ENCODE assay signal across 9 cellular contexts in genomic region chr5:100840364-100840763, GRCh38.
DNase-seq lines count a peak whose midpoint lies in the region; ATAC-seq and TF ChIP-seq lines count a peak whose summit lies in the region.
"Had no signal": no experiment of that assay in that cellular context is flagged by ENCODE, and none has a peak within 500 bp of the region (broad histone marks: within the 10 kb centered on the region; RNA-seq: fewer than 3 reads in every experiment).

No MANE protein-coding gene starts in this region.

- H3K27me3 Mint-ChIP-seq in activated naive CD4-positive, alpha-beta T cell treated with anti-CD3 and anti-CD28 coated beads, Interleukin-2, amount 10 ng/mL, durations not matched to agents 7 days and 5 days = no peaks in the 10 kb centered on the region
- H3K27me3 Mint-ChIP-seq in T-cell (no peaks in the 10 kb centered on the region), endothelial cell (ENCODE audit: unreplicated experiment) (no peaks in the 10 kb centered on the region)

- peak; percentile 26 for DNase-seq in activated naive CD4-positive, alpha-beta T cell treated with Interleukin-2 at 50 U/mL for 16 hours
- no peak for DNase-seq in activated naive CD4-positive, alpha-beta T cell treated with anti-CD3 and anti-CD28 coated beads, Interleukin-2, amount 10 ng/mL, durations not matched to agents 7 days and 5 days
- peak in 5 of 34 experiments; percentile 1 to 7 (median 5) for DNase-seq in T-cell
- peak; percentile 78 for DNase-seq in iris pigment epithelial cell (ENCODE audit: low read depth)
- no peak for DNase-seq in endothelial cell (ENCODE audit: low spot score)
- no peak for DNase-seq in uterus
- no peak for DNase-seq in DMS53 treated with DMSO at 0.1 percent for 48 hours (lab: John Stamatoyannopoulos, UW; ENCODE audit: unreplicated experiment)

- H3K27me3 ChIP-seq in uterus = no peaks in the 10 kb centered on the region

- peaks cover 51% of the 10 kb centered on the region for H3K4me1 Mint-ChIP-seq in activated naive CD4-positive, alpha-beta T cell treated with anti-CD3 and anti-CD28 coated beads, Interleukin-2, amount 10 ng/mL, durations not matched to agents 7 days and 5 days
- H3K4me1 Mint-ChIP-seq in T-cell = peaks cover 65 to 69% (median 65%) of the 10 kb centered on the region in 3 donors
- peaks cover 12% of the 10 kb centered on the region for H3K4me1 Mint-ChIP-seq in endothelial cell (ENCODE audit: unreplicated experiment)

- TF ChIP-seq CTCF in endothelial cell (IDR thresholded peaks at IDR 0.05; ENCODE audit: unreplicated experiment) (no peak), uterus (IDR thresholded peaks at IDR 0.05) (no peak)

- H3K4me3 ChIP-seq in uterus = no peak overlapping the region
- H3K4me3 ChIP-seq: skin epidermis had no signal

- H3K9me3 Mint-ChIP-seq in activated naive CD4-positive, alpha-beta T cell treated with anti-CD3 and anti-CD28 coated beads, Interleukin-2, amount 10 ng/mL, durations not matched to agents 7 days and 5 days = no peaks in the 10 kb centered on the region
- H3K9me3 Mint-ChIP-seq in T-cell = no peaks in the 10 kb centered on the region
- no peaks in the 10 kb centered on the region for H3K9me3 Mint-ChIP-seq in endothelial cell (ENCODE audit: unreplicated experiment)

- intact Hi-C loops in uterus (cut with DNase I; ENCODE audit: low total_unique reads) = no loop called here

- no peak overlapping the region for H3K27ac ChIP-seq in uterus

- H3K9me3 ChIP-seq in uterus = no peaks in the 10 kb centered on the region

- no peaks in the 10 kb centered on the region for H3K4me1 ChIP-seq in uterus

- POLR2A ChIA-PET in T-cell (lab: Charles Lee) = interaction anchor here in 1 of 2 donors (0.8 to 3.3 kb wide), 2 partner anchors 60 to 62 kb away, joined by 5 to 22 read pairs; partner anchors contain the start of gene ST8SIA4

- peak; percentile 70 for ATAC-seq in HG03060 (IDR thresholded peaks at IDR 0.05; ENCODE audit: low read depth, unreplicated experiment)
- peak in 3 of 4 experiments; percentile 42 to 70 (median 51) for ATAC-seq in T-cell (replicated peaks in 1 of 4)

- H3K36me3 ChIP-seq in uterus = no peaks in the 10 kb centered on the region

- H3K36me3 Mint-ChIP-seq in activated naive CD4-positive, alpha-beta T cell treated with anti-CD3 and anti-CD28 coated beads, Interleukin-2, amount 10 ng/mL, durations not matched to agents 7 days and 5 days = peaks cover 52% of the 10 kb centered on the region
- H3K36me3 Mint-ChIP-seq in T-cell = peaks cover 32% of the 10 kb centered on the region
- H3K36me3 Mint-ChIP-seq in endothelial cell (ENCODE audit: low read depth, unreplicated experiment) = no peaks in the 10 kb centered on the region

- no peak for TF ChIP-seq POLR2A in uterus (IDR thresholded peaks at IDR 0.05)

- H3K27ac Mint-ChIP-seq in activated naive CD4-positive, alpha-beta T cell treated with anti-CD3 and anti-CD28 coated beads, Interleukin-2, amount 10 ng/mL, durations not matched to agents 7 days and 5 days = no peak overlapping the region
- peak overlapping the region; percentile 86 to 88 for H3K27ac Mint-ChIP-seq in T-cell
- no peak overlapping the region for H3K27ac Mint-ChIP-seq in endothelial cell (ENCODE audit: unreplicated experiment)

- H3K4me3 Mint-ChIP-seq in activated naive CD4-positive, alpha-beta T cell treated with anti-CD3 and anti-CD28 coated beads, Interleukin-2, amount 10 ng/mL, durations not matched to agents 7 days and 5 days = no peak overlapping the region
- H3K4me3 Mint-ChIP-seq in T-cell = peak overlapping the region in 1 of 3 donors; percentile 63
- no peak overlapping the region for H3K4me3 Mint-ChIP-seq in endothelial cell (ENCODE audit: unreplicated experiment)

- CTCF ChIA-PET in activated naive CD4-positive, alpha-beta T cell treated with anti-CD3 and anti-CD28 coated beads, Interleukin-2, amount 10 ng/mL, durations not matched to agents 7 days and 5 days (lab: Charles Lee) = interaction anchor here (0.9 to 4.9 kb wide), 5 partner anchors 13 to 62 kb away, joined by 3 to 31 read pairs (median 4); partner anchors contain the start of gene ST8SIA4
- CTCF ChIA-PET in T-cell (lab: Charles Lee) = interaction anchor here in 1 of 2 donors (7.1 kb wide), 1 partner anchor 61 kb away, joined by 50 read pairs; the partner anchor contains the start of gene ST8SIA4

Comparison
In these comparisons a context has a peak if more than half of its experiments do, and no peak if none do; other contexts are left out.
1. DNase-seq: peak in activated naive CD4-positive, alpha-beta T cell treated with Interleukin-2 at 50 U/mL for 16 hours (single experiment) and iris pigment epithelial cell (single experiment); none in activated naive CD4-positive, alpha-beta T cell treated with anti-CD3 and anti-CD28 coated beads, Interleukin-2, amount 10 ng/mL, durations not matched to agents 7 days and 5 days (single experiment), endothelial cell (single experiment), uterus (0 of 2) and DMS53 treated with DMSO at 0.1 percent for 48 hours (single experiment).
2. H3K27ac Mint-ChIP-seq: peak in T-cell (2 of 2); none in activated naive CD4-positive, alpha-beta T cell treated with anti-CD3 and anti-CD28 coated beads, Interleukin-2, amount 10 ng/mL, durations not matched to agents 7 days and 5 days (single experiment) and endothelial cell (single experiment).